Comparison of ENCODE assay signal across 1 cellular context in the genomic region with DNA sequence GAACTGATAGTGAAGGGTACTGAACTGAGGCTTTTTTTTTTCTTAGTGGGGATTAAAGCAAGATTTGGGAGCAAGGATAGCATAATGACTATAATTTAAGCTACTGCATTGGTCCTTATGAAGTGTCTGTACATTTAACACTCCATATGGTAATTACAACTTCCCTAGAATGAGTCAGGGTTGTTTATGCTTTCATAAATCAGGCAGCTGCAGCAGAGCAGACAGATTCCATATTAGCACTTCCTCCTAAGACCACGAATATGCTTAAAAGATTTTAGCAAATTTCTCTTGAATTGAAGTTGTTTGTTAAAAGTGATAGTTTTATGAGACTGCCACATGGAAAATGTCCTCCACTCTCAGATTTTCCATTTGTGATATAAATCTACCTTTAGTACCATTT.
TF ChIP-seq lines count a peak whose summit lies in the region.

No MANE protein-coding gene starts in this region.

TF ChIP-seq in GM12878, 131 proteins besides CTCF, POLR2A, EP300 and RAD21 (continued from another document):
- TF ChIP-seq, protein P1, sequence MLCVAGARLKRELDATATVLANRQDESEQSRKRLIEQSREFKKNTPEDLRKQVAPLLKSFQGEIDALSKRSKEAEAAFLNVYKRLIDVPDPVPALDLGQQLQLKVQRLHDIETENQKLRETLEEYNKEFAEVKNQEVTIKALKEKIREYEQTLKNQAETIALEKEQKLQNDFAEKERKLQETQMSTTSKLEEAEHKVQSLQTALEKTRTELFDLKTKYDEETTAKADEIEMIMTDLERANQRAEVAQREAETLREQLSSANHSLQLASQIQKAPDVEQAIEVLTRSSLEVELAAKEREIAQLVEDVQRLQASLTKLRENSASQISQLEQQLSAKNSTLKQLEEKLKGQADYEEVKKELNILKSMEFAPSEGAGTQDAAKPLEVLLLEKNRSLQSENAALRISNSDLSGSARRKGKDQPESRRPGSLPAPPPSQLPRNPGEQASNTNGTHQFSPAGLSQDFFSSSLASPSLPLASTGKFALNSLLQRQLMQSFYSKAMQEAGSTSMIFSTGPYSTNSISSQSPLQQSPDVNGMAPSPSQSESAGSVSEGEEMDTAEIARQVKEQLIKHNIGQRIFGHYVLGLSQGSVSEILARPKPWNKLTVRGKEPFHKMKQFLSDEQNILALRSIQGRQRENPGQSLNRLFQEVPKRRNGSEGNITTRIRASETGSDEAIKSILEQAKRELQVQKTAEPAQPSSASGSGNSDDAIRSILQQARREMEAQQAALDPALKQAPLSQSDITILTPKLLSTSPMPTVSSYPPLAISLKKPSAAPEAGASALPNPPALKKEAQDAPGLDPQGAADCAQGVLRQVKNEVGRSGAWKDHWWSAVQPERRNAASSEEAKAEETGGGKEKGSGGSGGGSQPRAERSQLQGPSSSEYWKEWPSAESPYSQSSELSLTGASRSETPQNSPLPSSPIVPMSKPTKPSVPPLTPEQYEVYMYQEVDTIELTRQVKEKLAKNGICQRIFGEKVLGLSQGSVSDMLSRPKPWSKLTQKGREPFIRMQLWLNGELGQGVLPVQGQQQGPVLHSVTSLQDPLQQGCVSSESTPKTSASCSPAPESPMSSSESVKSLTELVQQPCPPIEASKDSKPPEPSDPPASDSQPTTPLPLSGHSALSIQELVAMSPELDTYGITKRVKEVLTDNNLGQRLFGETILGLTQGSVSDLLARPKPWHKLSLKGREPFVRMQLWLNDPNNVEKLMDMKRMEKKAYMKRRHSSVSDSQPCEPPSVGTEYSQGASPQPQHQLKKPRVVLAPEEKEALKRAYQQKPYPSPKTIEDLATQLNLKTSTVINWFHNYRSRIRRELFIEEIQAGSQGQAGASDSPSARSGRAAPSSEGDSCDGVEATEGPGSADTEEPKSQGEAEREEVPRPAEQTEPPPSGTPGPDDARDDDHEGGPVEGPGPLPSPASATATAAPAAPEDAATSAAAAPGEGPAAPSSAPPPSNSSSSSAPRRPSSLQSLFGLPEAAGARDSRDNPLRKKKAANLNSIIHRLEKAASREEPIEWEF (IDR thresholded peaks at IDR 0.05; ENCODE audit: insufficient replicate concordance, low read depth, low read length): no peak
- TF ChIP-seq MTA2 (IDR thresholded peaks at IDR 0.05; ENCODE audit: low read depth) (peak; percentile 25; the same call in 1 of the 2 replicates), ZBTB4 (CRISPR knock-in tag; IDR thresholded peaks at IDR 0.05) (no peak), TARDBP (IDR thresholded peaks at IDR 0.05; ENCODE audit: borderline replicate concordance) (no peak)
